ENCODE assay signal across 15 cellular contexts in genomic region chr3:12292770-12293169, GRCh38. TPM values are rescaled to one million over a fixed set of nuclear protein-coding genes. Genes with fewer than 3 reads are reported as not detected.
DNase-seq lines count a peak whose midpoint lies in the region; ATAC-seq and TF ChIP-seq lines count a peak whose summit lies in the region.
"Had no signal": no experiment of that assay in that cellular context is flagged by ENCODE, and none has a peak within 500 bp of the region (broad histone marks: within the 10 kb centered on the region; RNA-seq: fewer than 3 reads in every experiment).

No MANE protein-coding gene starts in this region.

- no peaks in the 10 kb centered on the region for H3K9me2 ChIP-seq in PC-9 (ENCODE audit: insufficient read depth)

- H3K27ac ChIP-seq in DND-41 (ENCODE audit: low read length) (no peak overlapping the region), PC-9 (peak overlapping the region; percentile 91), lower lobe of right lung (no peak overlapping the region)
- H3K27ac ChIP-seq: BLaER1 treated with 17β-estradiol and CSF1 and Interleukin-3, amounts not matched to agents 10 nM and 100 nM; GM23248 had no signal

- H3K27ac Mint-ChIP-seq in stimulated activated memory B cell treated with anti-CD40 and anti-IgM and Interleukin-4, amounts not matched to agents 10 μg/mL and 1 μg/mL and 100 μg/mL, for 72 hours, result no peak overlapping the region
- H3K27ac Mint-ChIP-seq: CD8-positive, alpha-beta T cell had no signal

- peaks cover 40% of the 10 kb centered on the region for H3F3A ChIP-seq in PC-9 (ENCODE audit: insufficient read depth, low read depth)

- H3K36me3 ChIP-seq in DND-41 (ENCODE audit: insufficient read depth, low read length), result no peaks in the 10 kb centered on the region
- peaks cover 50% of the 10 kb centered on the region for H3K36me3 ChIP-seq in PC-9 (ENCODE audit: low read depth)
- no peaks in the 10 kb centered on the region for H3K36me3 ChIP-seq in lower lobe of right lung
- H3K36me3 ChIP-seq: BLaER1 treated with 17β-estradiol and CSF1 and Interleukin-3, amounts not matched to agents 10 nM and 100 nM had no signal

- H3K27me3 ChIP-seq in DND-41 (ENCODE audit: insufficient read depth, low read length, poor library complexity) (no peaks in the 10 kb centered on the region), PC-9 (ENCODE audit: insufficient read depth, low read depth) (no peaks in the 10 kb centered on the region), lower lobe of right lung (ENCODE audit: low read depth) (peaks cover 7% of the 10 kb centered on the region)

- CTCF ChIA-PET in PC-9 (lab: Charles Lee), result no interaction called here

- H3K4me1 ChIP-seq in DND-41 (ENCODE audit: insufficient read depth, low read length) (no peaks in the 10 kb centered on the region), PC-9 (replicated peaks; ENCODE audit: insufficient read depth) (peaks cover 57% of the 10 kb centered on the region), lower lobe of right lung (no peaks in the 10 kb centered on the region)
- H3K4me1 ChIP-seq: BLaER1 treated with 17β-estradiol and CSF1 and Interleukin-3, amounts not matched to agents 10 nM and 100 nM had no signal

- no peak overlapping the region for H3K4me3 Mint-ChIP-seq in stimulated activated memory B cell treated with anti-CD40 and anti-IgM and Interleukin-4, amounts not matched to agents 10 μg/mL and 1 μg/mL and 100 μg/mL, for 72 hours
- H3K4me3 Mint-ChIP-seq: CD8-positive, alpha-beta T cell had no signal

- no peak for DNase-seq in DND-41
- DNase-seq in PC-9, result no peak
- no peak for DNase-seq in lower lobe of right lung
- DNase-seq in midbrain (lab: John Stamatoyannopoulos, UW), result no peak
- no peak for DNase-seq in SIG-M5 treated with dmso at 0.1 percent for 504 hours (lab: John Stamatoyannopoulos, UW; ENCODE audit: unreplicated experiment)
- DNase-seq in activated CD8-positive, alpha-beta memory T cell treated with anti-CD3 and anti-CD28 coated beads for 24 hours, result no peak
- DNase-seq: CD8-positive, alpha-beta T cell; GM23248; HCEC 1CT; NCI-H1105; NCI-H1694; SHP77 treated with DMSO at 0.1 percent for 48 hours had no signal

- H3K79me2 ChIP-seq in DND-41 (ENCODE audit: insufficient read depth, low read length) (no peaks in the 10 kb centered on the region), PC-9 (ENCODE audit: low read depth) (peaks cover 99% of the 10 kb centered on the region)

- H3K4me2 ChIP-seq in DND-41 (ENCODE audit: insufficient read depth, low read length), result no peak overlapping the region
- H3K4me2 ChIP-seq in PC-9, result peak overlapping the region; percentile 99
- H3K4me2 ChIP-seq: BLaER1 treated with 17β-estradiol and CSF1 and Interleukin-3, amounts not matched to agents 10 nM and 100 nM had no signal

- H3K36me3 Mint-ChIP-seq in stimulated activated memory B cell treated with anti-CD40 and anti-IgM and Interleukin-4, amounts not matched to agents 10 μg/mL and 1 μg/mL and 100 μg/mL, for 72 hours, result no peaks in the 10 kb centered on the region
- H3K36me3 Mint-ChIP-seq: CD8-positive, alpha-beta T cell had no signal

- H3K27me3 Mint-ChIP-seq in stimulated activated memory B cell treated with anti-CD40 and anti-IgM and Interleukin-4, amounts not matched to agents 10 μg/mL and 1 μg/mL and 100 μg/mL, for 72 hours, result peaks cover 14% of the 10 kb centered on the region

- TF ChIP-seq CTCF in DND-41 (IDR thresholded peaks at IDR 0.05; ENCODE audit: borderline replicate concordance, extremely low read depth, low read length, poor library complexity, severe bottlenecking) (no peak), PC-9 (conservative IDR thresholded peaks at IDR 0.05) (no peak), lower lobe of right lung (IDR thresholded peaks at IDR 0.05) (no peak)

- no peaks in the 10 kb centered on the region for H3K4me1 Mint-ChIP-seq in stimulated activated memory B cell treated with anti-CD40 and anti-IgM and Interleukin-4, amounts not matched to agents 10 μg/mL and 1 μg/mL and 100 μg/mL, for 72 hours

- no peaks in the 10 kb centered on the region for H3K9me3 Mint-ChIP-seq in stimulated activated memory B cell treated with anti-CD40 and anti-IgM and Interleukin-4, amounts not matched to agents 10 μg/mL and 1 μg/mL and 100 μg/mL, for 72 hours
- H3K9me3 Mint-ChIP-seq: CD8-positive, alpha-beta T cell had no signal

- ATAC-seq in DND-41 (ENCODE audit: insufficient read depth, low read depth), result no peak
- ATAC-seq in lower lobe of right lung, result no peak
- peak; percentile 54 for ATAC-seq in stimulated activated memory B cell treated with anti-CD40 and anti-IgM and Interleukin-4, amounts not matched to agents 10 μg/mL and 1 μg/mL and 100 μg/mL, for 72 hours
- ATAC-seq: CD8-positive, alpha-beta T cell; K562 had no signal

- H4K20me1 ChIP-seq in DND-41 (ENCODE audit: insufficient read depth, low read length) (no peaks in the 10 kb centered on the region), PC-9 (ENCODE audit: insufficient read depth) (peaks cover 8% of the 10 kb centered on the region; the same call in 1 of the 2 replicates)
- H4K20me1 ChIP-seq: BLaER1 treated with 17β-estradiol and CSF1 and Interleukin-3, amounts not matched to agents 10 nM and 100 nM had no signal

- POLR2A ChIA-PET in PC-9 (lab: Charles Lee; ENCODE audit: unreplicated experiment), result no interaction called here

- no peak overlapping the region for H3K9ac ChIP-seq in DND-41 (ENCODE audit: low read depth, low read length)
- H3K9ac ChIP-seq: BLaER1 treated with 17β-estradiol and CSF1 and Interleukin-3, amounts not matched to agents 10 nM and 100 nM; GM23248 had no signal

- no TSS peak for BruUV-seq in PC-9 (replicated peaks; lab: Mats Ljungman, UMichigan)

- H3K9me3 ChIP-seq in DND-41 (ENCODE audit: insufficient read depth, low read length, severe bottlenecking) (no peaks in the 10 kb centered on the region), PC-9 (ENCODE audit: insufficient read depth, low read depth) (no peaks in the 10 kb centered on the region), lower lobe of right lung (no peaks in the 10 kb centered on the region)

- H2AFZ ChIP-seq in DND-41 (ENCODE audit: low read depth, low read length), result 0 out of 2 replicates have a peak overlapping the region, but pooled peaks have one; percentile 12
- no peak overlapping the region for H2AFZ ChIP-seq in PC-9
- H2AFZ ChIP-seq: GM23248 had no signal

- H3K4me3 ChIP-seq in DND-41 (ENCODE audit: low read depth in 1 of 2, low read length in 2 of 2), result no peak overlapping the region
- peak overlapping the region; percentile 85 for H3K4me3 ChIP-seq in PC-9
- H3K4me3 ChIP-seq in lower lobe of right lung, result peak overlapping the region; percentile 24
- H3K4me3 ChIP-seq: BLaER1 treated with 17β-estradiol and CSF1 and Interleukin-3, amounts not matched to agents 10 nM and 100 nM; GM23248; K562 had no signal

- intact Hi-C loops in PC-9 (cut with micrococcal nuclease; ENCODE audit: unreplicated experiment) (loop anchor here (10.0 kb wide), 1 partner anchor 52 kb away; no protein-coding TSS in a partner anchor), lower lobe of right lung (cut with DNase I) (no loop called here)

RNA-seq across cellular contexts. Expression of gene PPARG, which starts 3.9 kb away (rescaled TPM):
- total RNA-seq in PC-9 (2021) (60.2 and 61.5 TPM in 2 replicates), lower lobe of right lung (128 TPM)
- total RNA-seq: CD8-positive, alpha-beta T cell; K562 had no signal

Comparison
In these comparisons a context has a peak if more than half of its experiments do, and no peak if none do; other contexts are left out.
1. H3K4me3 ChIP-seq: peak in PC-9 (single experiment) and lower lobe of right lung (single experiment); none in DND-41 (0 of 2).